In the genomic region with DNA sequence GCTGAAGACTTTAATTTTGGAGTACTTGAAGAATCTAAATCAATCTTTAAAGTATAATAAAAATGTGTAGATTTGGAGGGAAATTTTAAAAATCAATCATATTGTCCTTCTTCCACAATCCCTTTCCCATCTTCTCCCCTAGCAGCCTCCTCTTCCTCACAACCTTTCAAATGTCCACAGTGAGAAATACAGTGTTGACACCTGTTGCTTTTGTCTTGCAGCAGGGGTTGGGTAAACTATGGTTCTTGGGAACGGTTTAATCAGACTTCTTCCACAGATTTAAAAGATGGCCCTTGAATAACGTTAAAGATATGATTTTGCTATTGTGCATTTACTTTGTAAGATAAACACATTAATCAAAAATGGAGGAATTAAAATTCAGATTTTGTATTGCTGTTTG, we compare ENCODE assay signal across 18 cellular contexts.
"Had no signal": no experiment of that assay in that cellular context is flagged by ENCODE, and none has a peak within 500 bp of the region (broad histone marks: within the 10 kb centered on the region; RNA-seq: fewer than 3 reads in every experiment).

No MANE protein-coding gene starts in this region.

- H3K27ac Mint-ChIP-seq: activated CD4-positive, alpha-beta T cell treated with anti-CD3 and anti-CD28 coated beads, Interleukin-2, amount 10 ng/mL, durations not matched to agents 7 days and 5 days; activated CD8-positive, alpha-beta T cell treated with anti-CD3 and anti-CD28 coated beads, Interleukin-2, amount 10 ng/mL, durations not matched to agents 7 days and 5 days; activated naive CD4-positive, alpha-beta T cell treated with anti-CD3 and anti-CD28 coated beads, Interleukin-2, amount 50 U/mL, for 24 hours; activated T-cell treated with anti-CD3 and anti-CD28 coated beads, Interleukin-2, amount 50 U/mL, for 24 hours; memory B cell; natural killer cell; progenitor cell of endocrine pancreas; T-helper 1 cell treated with Interleukin-12 subunit alpha and Interleukin-12 subunit beta and Interleukin-4 antibody, amounts not matched to agents 30 μg/mL and 1 μg/mL, for 36 hours had no signal

- ATAC-seq: activated CD4-positive, CD25-positive, alpha-beta regulatory T cell treated with anti-CD3 and anti-CD28 coated beads, Interleukin-2, amount 50 U/mL, for 24 hours; activated CD8-positive, alpha-beta T cell treated with anti-CD3 and anti-CD28 coated beads, Interleukin-2, amount 10 ng/mL, durations not matched to agents 7 days and 5 days; natural killer cell; stimulated activated naive CD8-positive, alpha-beta T cell treated with anti-CD3 and anti-CD28 coated beads, Interleukin-15, Interleukin-2, amounts not matched to agents 100 U/mL and 50 U/mL, for 24 hours had no signal

- H3K4me3 Mint-ChIP-seq: activated CD4-positive, alpha-beta T cell treated with anti-CD3 and anti-CD28 coated beads, Interleukin-2, amount 10 ng/mL, durations not matched to agents 7 days and 5 days; activated CD8-positive, alpha-beta T cell treated with anti-CD3 and anti-CD28 coated beads, Interleukin-2, amount 10 ng/mL, durations not matched to agents 7 days and 5 days; activated naive CD4-positive, alpha-beta T cell treated with anti-CD3 and anti-CD28 coated beads, Interleukin-2, amount 50 U/mL, for 24 hours; activated T-cell treated with anti-CD3 and anti-CD28 coated beads, Interleukin-2, amount 50 U/mL, for 24 hours; memory B cell; natural killer cell; T-helper 1 cell treated with Interleukin-12 subunit alpha and Interleukin-12 subunit beta and Interleukin-4 antibody, amounts not matched to agents 30 μg/mL and 1 μg/mL, for 36 hours had no signal

- H3K9me3 Mint-ChIP-seq: activated CD4-positive, alpha-beta T cell treated with anti-CD3 and anti-CD28 coated beads, Interleukin-2, amount 10 ng/mL, durations not matched to agents 7 days and 5 days; activated naive CD4-positive, alpha-beta T cell treated with anti-CD3 and anti-CD28 coated beads, Interleukin-2, amount 50 U/mL, for 24 hours; activated T-cell treated with anti-CD3 and anti-CD28 coated beads, Interleukin-2, amount 50 U/mL, for 24 hours; memory B cell; natural killer cell; T-helper 1 cell treated with Interleukin-12 subunit alpha and Interleukin-12 subunit beta and Interleukin-4 antibody, amounts not matched to agents 30 μg/mL and 1 μg/mL, for 36 hours had no signal

- FAIRE-seq: bronchial epithelial cell, kidney had no signal

- H3K36me3 ChIP-seq: left lung, tibial artery had no signal

- DNase-seq: activated CD4-positive, alpha-beta T cell treated with anti-CD3 and anti-CD28 coated beads, Interleukin-2, amount 10 ng/mL, durations not matched to agents 7 days and 5 days; activated CD8-positive, alpha-beta T cell treated with anti-CD3 and anti-CD28 coated beads, Interleukin-2, amount 10 ng/mL, durations not matched to agents 7 days and 5 days; activated T-cell treated with anti-CD3 and anti-CD28 coated beads, Interleukin-2, amount 50 U/mL, for 24 hours; effector memory CD4-positive, alpha-beta T cell; hippocampal formation; kidney; mucosa of descending colon; natural killer cell; stimulated activated naive CD8-positive, alpha-beta T cell treated with anti-CD3 and anti-CD28 coated beads, Interleukin-15, Interleukin-2, amounts not matched to agents 100 U/mL and 50 U/mL, for 24 hours; substantia nigra; tibial artery had no signal

- H3K27ac ChIP-seq: left lung had no signal

- H3K27me3 Mint-ChIP-seq: activated naive CD4-positive, alpha-beta T cell treated with anti-CD3 and anti-CD28 coated beads, Interleukin-2, amount 50 U/mL, for 24 hours; activated T-cell treated with anti-CD3 and anti-CD28 coated beads, Interleukin-2, amount 50 U/mL, for 24 hours; memory B cell had no signal

- H3K4me3 ChIP-seq: left lung, mucosa of descending colon, tibial artery had no signal

- H3K36me3 Mint-ChIP-seq: activated naive CD4-positive, alpha-beta T cell treated with anti-CD3 and anti-CD28 coated beads, Interleukin-2, amount 50 U/mL, for 24 hours; memory B cell; natural killer cell had no signal

- H3K9me3 ChIP-seq: left lung, mucosa of descending colon, tibial artery had no signal

- H3K27me3 ChIP-seq: left lung, tibial artery had no signal
